Comparison of ENCODE assay signal across 1 cellular context in the genomic region with DNA sequence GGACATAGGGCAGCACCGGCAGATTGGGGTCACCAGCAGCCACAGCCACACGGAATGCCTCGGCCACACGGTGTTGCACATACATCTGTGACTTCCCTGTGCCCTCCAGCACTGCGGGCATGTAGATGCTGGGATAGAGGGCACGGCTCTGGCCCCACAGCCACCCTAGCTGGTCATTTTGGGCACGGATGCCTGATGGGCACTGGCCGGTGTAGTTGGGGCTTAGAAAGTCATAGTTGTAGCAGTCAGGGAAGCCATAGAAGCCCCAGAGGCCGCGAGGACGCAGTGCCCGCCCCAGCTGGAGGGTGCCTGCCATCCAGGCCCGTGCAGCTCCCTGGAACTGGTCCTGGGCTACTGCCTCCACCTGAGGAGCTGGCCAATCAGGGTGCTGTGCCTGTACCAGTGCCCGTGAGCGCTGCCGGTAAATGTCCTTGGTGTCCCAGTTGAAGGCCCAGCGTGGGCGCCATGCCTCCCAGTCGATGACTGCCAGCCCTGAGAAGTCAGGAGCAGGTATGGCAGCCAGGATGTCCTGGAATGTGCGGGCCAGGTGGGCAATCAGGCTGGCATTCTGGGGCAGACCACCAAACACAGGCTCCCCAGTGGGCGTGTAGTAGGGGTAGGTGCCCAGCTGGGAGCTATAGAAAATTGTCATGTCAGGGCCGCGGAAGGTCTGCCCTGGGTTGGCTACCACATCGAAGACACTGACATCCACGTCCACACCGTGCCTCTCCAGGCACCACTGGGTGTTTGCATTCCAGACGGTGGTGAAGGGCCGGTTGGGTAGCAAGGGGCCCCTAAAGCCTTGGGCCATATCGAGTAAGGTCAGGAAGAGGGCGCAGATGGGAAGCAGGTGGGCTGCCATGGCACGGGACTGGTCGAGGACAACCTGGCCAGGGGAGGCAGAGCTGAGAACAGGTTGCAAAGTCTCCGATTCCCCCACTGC.
TF ChIP-seq lines count a peak whose summit lies in the region.

No MANE protein-coding gene starts in this region.

TF ChIP-seq in GM23338, 12 proteins besides CTCF, POLR2A, EP300 and RAD21 (continued from another document):
- TF ChIP-seq, protein P1, sequence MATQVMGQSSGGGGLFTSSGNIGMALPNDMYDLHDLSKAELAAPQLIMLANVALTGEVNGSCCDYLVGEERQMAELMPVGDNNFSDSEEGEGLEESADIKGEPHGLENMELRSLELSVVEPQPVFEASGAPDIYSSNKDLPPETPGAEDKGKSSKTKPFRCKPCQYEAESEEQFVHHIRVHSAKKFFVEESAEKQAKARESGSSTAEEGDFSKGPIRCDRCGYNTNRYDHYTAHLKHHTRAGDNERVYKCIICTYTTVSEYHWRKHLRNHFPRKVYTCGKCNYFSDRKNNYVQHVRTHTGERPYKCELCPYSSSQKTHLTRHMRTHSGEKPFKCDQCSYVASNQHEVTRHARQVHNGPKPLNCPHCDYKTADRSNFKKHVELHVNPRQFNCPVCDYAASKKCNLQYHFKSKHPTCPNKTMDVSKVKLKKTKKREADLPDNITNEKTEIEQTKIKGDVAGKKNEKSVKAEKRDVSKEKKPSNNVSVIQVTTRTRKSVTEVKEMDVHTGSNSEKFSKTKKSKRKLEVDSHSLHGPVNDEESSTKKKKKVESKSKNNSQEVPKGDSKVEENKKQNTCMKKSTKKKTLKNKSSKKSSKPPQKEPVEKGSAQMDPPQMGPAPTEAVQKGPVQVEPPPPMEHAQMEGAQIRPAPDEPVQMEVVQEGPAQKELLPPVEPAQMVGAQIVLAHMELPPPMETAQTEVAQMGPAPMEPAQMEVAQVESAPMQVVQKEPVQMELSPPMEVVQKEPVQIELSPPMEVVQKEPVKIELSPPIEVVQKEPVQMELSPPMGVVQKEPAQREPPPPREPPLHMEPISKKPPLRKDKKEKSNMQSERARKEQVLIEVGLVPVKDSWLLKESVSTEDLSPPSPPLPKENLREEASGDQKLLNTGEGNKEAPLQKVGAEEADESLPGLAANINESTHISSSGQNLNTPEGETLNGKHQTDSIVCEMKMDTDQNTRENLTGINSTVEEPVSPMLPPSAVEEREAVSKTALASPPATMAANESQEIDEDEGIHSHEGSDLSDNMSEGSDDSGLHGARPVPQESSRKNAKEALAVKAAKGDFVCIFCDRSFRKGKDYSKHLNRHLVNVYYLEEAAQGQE (IDR thresholded peaks at IDR 0.05; ENCODE audit: unreplicated experiment) = no peak
- TF ChIP-seq NANOG (IDR thresholded peaks at IDR 0.05; ENCODE audit: borderline replicate concordance) (no peak), CREB1 (CRISPR knock-in tag; IDR thresholded peaks at IDR 0.05; ENCODE audit: low read depth) (no peak), POLR2AphosphoS5 (IDR thresholded peaks at IDR 0.05; ENCODE audit: low read depth) (no peak), EZH2 (IDR thresholded peaks at IDR 0.05; ENCODE audit: low read depth, unreplicated experiment) (no peak)
- TF ChIP-seq, protein P2, sequence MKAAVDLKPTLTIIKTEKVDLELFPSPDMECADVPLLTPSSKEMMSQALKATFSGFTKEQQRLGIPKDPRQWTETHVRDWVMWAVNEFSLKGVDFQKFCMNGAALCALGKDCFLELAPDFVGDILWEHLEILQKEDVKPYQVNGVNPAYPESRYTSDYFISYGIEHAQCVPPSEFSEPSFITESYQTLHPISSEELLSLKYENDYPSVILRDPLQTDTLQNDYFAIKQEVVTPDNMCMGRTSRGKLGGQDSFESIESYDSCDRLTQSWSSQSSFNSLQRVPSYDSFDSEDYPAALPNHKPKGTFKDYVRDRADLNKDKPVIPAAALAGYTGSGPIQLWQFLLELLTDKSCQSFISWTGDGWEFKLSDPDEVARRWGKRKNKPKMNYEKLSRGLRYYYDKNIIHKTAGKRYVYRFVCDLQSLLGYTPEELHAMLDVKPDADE (IDR thresholded peaks at IDR 0.05) = no peak
TF ChIP-seq in GM23338: peak in this region for 0.
